ENCODE assay signal across 27 cellular contexts in the genomic region with DNA sequence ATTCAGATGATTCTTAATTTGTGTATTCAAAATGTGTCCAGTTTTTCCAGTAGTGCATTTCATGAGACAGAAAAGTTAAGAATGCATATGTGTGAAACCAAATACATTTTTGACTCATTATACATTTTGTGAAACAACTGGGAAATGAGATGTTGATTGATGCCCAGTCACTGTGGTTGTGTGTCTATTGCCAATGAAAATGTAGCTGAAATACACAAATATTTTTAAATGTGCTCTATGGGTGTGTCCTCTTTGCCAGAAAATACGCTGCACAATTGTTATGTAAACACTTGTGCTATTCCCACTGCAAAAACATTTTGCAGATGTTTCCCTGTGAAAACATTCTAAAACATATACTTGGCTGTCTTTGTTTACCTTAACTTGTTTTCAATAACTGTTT.
A peak's percentile ranks its signal among the peaks of the same experiment; 100 is the strongest.
DNase-seq lines count a peak whose midpoint lies in the region; ATAC-seq, FAIRE-seq and TF ChIP-seq lines count a peak whose summit lies in the region.
"Had no signal": no experiment of that assay in that cellular context is flagged by ENCODE, and none has a peak within 500 bp of the region (broad histone marks: within the 10 kb centered on the region; RNA-seq: fewer than 3 reads in every experiment).

No MANE protein-coding gene starts in this region.

- H3K27ac Mint-ChIP-seq in CD4-positive, alpha-beta T cell: no peak overlapping the region
- H3K27ac Mint-ChIP-seq: activated CD8-positive, alpha-beta T cell treated with anti-CD3 and anti-CD28 coated beads, Interleukin-2, amount 10 ng/mL, durations not matched to agents 7 days and 5 days; activated naive CD8-positive, alpha-beta T cell treated with anti-CD3 and anti-CD28 coated beads, Interleukin-2, amount 50 U/mL, for 24 hours; brain; HFFc6; T-helper 1 cell treated with Interleukin-12 subunit alpha and Interleukin-12 subunit beta and Interleukin-4 antibody, amounts not matched to agents 30 μg/mL and 1 μg/mL, for 36 hours had no signal

- peaks cover 4% of the 10 kb centered on the region for H3K9me3 Mint-ChIP-seq in CD4-positive, alpha-beta T cell
- H3K9me3 Mint-ChIP-seq: HFFc6; T-helper 1 cell treated with Interleukin-12 subunit alpha and Interleukin-12 subunit beta and Interleukin-4 antibody, amounts not matched to agents 30 μg/mL and 1 μg/mL, for 36 hours had no signal

- no peaks in the 10 kb centered on the region for H3K4me1 Mint-ChIP-seq in CD4-positive, alpha-beta T cell (ENCODE audit: low read depth)
- H3K4me1 Mint-ChIP-seq: activated naive CD8-positive, alpha-beta T cell treated with anti-CD3 and anti-CD28 coated beads, Interleukin-2, amount 50 U/mL, for 24 hours; brain had no signal

- CTCF ChIA-PET in AG04450 (lab: Charles Lee): interaction anchor here (0.6 to 0.7 kb wide), 2 partner anchors 15 to 44 kb away, joined by 3 read pairs; no protein-coding TSS in a partner anchor
- CTCF ChIA-PET in CD4-positive, alpha-beta T cell (lab: Charles Lee): no interaction called here

- whole genome bisulfite sequencing in prostate gland: 42% methylated on average over 1 of the region's 1 CpG

- no peaks in the 10 kb centered on the region for H3K27me3 Mint-ChIP-seq in CD4-positive, alpha-beta T cell
- H3K27me3 Mint-ChIP-seq: activated naive CD8-positive, alpha-beta T cell treated with anti-CD3 and anti-CD28 coated beads, Interleukin-2, amount 50 U/mL, for 24 hours; brain had no signal

- POLR2A ChIA-PET in AG04450 (lab: Yijun Ruan, JAX): no interaction called here
- POLR2A ChIA-PET in CD4-positive, alpha-beta T cell (lab: Charles Lee): no interaction called here

- ATAC-seq in CD4-positive, alpha-beta T cell (ENCODE audit: poor library complexity): no peak
- no peak for ATAC-seq in HG03432 (IDR thresholded peaks at IDR 0.05; ENCODE audit: unreplicated experiment)
- ATAC-seq: activated CD8-positive, alpha-beta T cell treated with anti-CD3 and anti-CD28 coated beads, Interleukin-2, amount 10 ng/mL, durations not matched to agents 7 days and 5 days; activated naive CD8-positive, alpha-beta T cell treated with anti-CD3 and anti-CD28 coated beads, Interleukin-2, amount 50 U/mL, for 24 hours; heart right ventricle; K562; upper lobe of right lung had no signal

- H3K9me3 ChIP-seq in AG04450 (ENCODE audit: control insufficient read depth, insufficient read depth, low read length): no peaks in the 10 kb centered on the region
- no peaks in the 10 kb centered on the region for H3K9me3 ChIP-seq in prostate gland
- H3K9me3 ChIP-seq in CD4-positive, alpha-beta T cell (ENCODE audit: control insufficient read depth, low read length): no peaks in the 10 kb centered on the region
- H3K9me3 ChIP-seq: esophagus muscularis mucosa, heart right ventricle, upper lobe of right lung had no signal

- H3K27ac ChIP-seq in AG04450 (ENCODE audit: low read depth, low read length) (no peak overlapping the region), prostate gland (no peak overlapping the region)
- H3K27ac ChIP-seq in CD4-positive, alpha-beta T cell (ENCODE audit: low read depth, low read length): no peak overlapping the region
- H3K27ac ChIP-seq: C4-2B, esophagus muscularis mucosa, heart right ventricle, SK-N-MC, upper lobe of right lung had no signal

- H3K27me3 ChIP-seq in AG04450 (ENCODE audit: control insufficient read depth, insufficient read depth, low read length) (no peaks in the 10 kb centered on the region), bronchial epithelial cell (ENCODE audit: control insufficient read depth, insufficient read depth, low read length) (no peaks in the 10 kb centered on the region), prostate gland (replicated peaks; ENCODE audit: insufficient read depth) (no peaks in the 10 kb centered on the region), H7 (ENCODE audit: control insufficient read depth, insufficient read depth, low read length) (no peaks in the 10 kb centered on the region)
- H3K27me3 ChIP-seq in CD4-positive, alpha-beta T cell (ENCODE audit: control insufficient read depth, insufficient read depth, low read length): no peaks in the 10 kb centered on the region
- H3K27me3 ChIP-seq: esophagus muscularis mucosa, heart right ventricle, upper lobe of right lung had no signal

- no peaks in the 10 kb centered on the region for H3K36me3 Mint-ChIP-seq in CD4-positive, alpha-beta T cell (ENCODE audit: low read depth)
- H3K36me3 Mint-ChIP-seq: brain had no signal

- DNase-seq in AG04450 (ENCODE audit: low read depth, low spot score) (peak; percentile 7), HCEC 1CT (peak; percentile 30), bronchial epithelial cell (ENCODE audit: low read depth) (peak; percentile 47), fibroblast of villous mesenchyme (ENCODE audit: low read depth) (peak; percentile 78), prostate gland (ENCODE audit: low spot score) (no peak), H7 (no peak)
- no peak for DNase-seq in CD4-positive, alpha-beta T cell
- DNase-seq: activated CD4-positive, CD25-positive, alpha-beta regulatory T cell treated with anti-CD3 and anti-CD28 coated beads, Interleukin-2, amount 50 U/mL, for 72 hours; activated CD8-positive, alpha-beta T cell treated with anti-CD3 and anti-CD28 coated beads, Interleukin-2, amount 10 ng/mL, durations not matched to agents 7 days and 5 days; activated gamma-delta T cell treated with Interleukin-2 at 50 U/mL for 16 hours; activated naive CD8-positive, alpha-beta T cell treated with anti-CD3 and anti-CD28 coated beads, Interleukin-2, amount 50 U/mL, for 24 hours; activated T-cell treated with anti-CD3 and anti-CD28 coated beads for 4 hours; effector memory CD4-positive, alpha-beta T cell; heart right ventricle; HFFc6; MM.1S; NCI-H1436; NCI-H524 treated with DMSO at 0.1 percent for 48 hours; stimulated activated CD4-positive, alpha-beta T cell treated with anti-CD3 and anti-CD28 coated beads, Interleukin-2, amount 100 ng/mL, for 24 hours; upper lobe of right lung had no signal

- TF ChIP-seq POLR2A in prostate gland (IDR thresholded peaks at IDR 0.05): no peak

- H3K4me3 Mint-ChIP-seq in CD4-positive, alpha-beta T cell: no peak overlapping the region
- H3K4me3 Mint-ChIP-seq: activated CD8-positive, alpha-beta T cell treated with anti-CD3 and anti-CD28 coated beads, Interleukin-2, amount 10 ng/mL, durations not matched to agents 7 days and 5 days; activated naive CD8-positive, alpha-beta T cell treated with anti-CD3 and anti-CD28 coated beads, Interleukin-2, amount 50 U/mL, for 24 hours; brain; HFFc6; T-helper 1 cell treated with Interleukin-12 subunit alpha and Interleukin-12 subunit beta and Interleukin-4 antibody, amounts not matched to agents 30 μg/mL and 1 μg/mL, for 36 hours had no signal

- intact Hi-C loops in prostate gland (cut with DNase I): no loop called here
- intact Hi-C loops in CD4-positive, alpha-beta T cell (cut with DNase I, micrococcal nuclease): no loop called here

- no peak for TF ChIP-seq CTCF in AG04450 (IDR thresholded peaks at IDR 0.05; ENCODE audit: low read depth, low read length)
- TF ChIP-seq CTCF in bronchial epithelial cell (IDR thresholded peaks at IDR 0.05; ENCODE audit: insufficient read depth, low read length, severe bottlenecking): no peak
- no peak for TF ChIP-seq CTCF in fibroblast of villous mesenchyme (IDR thresholded peaks at IDR 0.05; ENCODE audit: insufficient read depth, low read depth, low read length)
- no peak for TF ChIP-seq CTCF in prostate gland (IDR thresholded peaks at IDR 0.05)
- TF ChIP-seq CTCF in CD4-positive, alpha-beta T cell (IDR thresholded peaks at IDR 0.05): no peak

- no peak overlapping the region for H3K4me3 ChIP-seq in AG04450 (ENCODE audit: low read depth, low read length)
- H3K4me3 ChIP-seq in bronchial epithelial cell (ENCODE audit: low read depth, low read length): no peak overlapping the region
- H3K4me3 ChIP-seq in fibroblast of villous mesenchyme (ENCODE audit: low read depth, low read length): no peak overlapping the region
- no peak overlapping the region for H3K4me3 ChIP-seq in prostate gland
- no peak overlapping the region for H3K4me3 ChIP-seq in H7 (ENCODE audit: insufficient read depth, low read depth, low read length)
- H3K4me3 ChIP-seq: esophagus muscularis mucosa, heart right ventricle, K562, SK-N-MC, upper lobe of right lung had no signal

- no peaks in the 10 kb centered on the region for H3K4me1 ChIP-seq in prostate gland (replicated peaks)
- H3K4me1 ChIP-seq: esophagus muscularis mucosa, heart right ventricle had no signal

- H3K36me3 ChIP-seq in bronchial epithelial cell (ENCODE audit: control insufficient read depth, insufficient read depth, low read length): no peaks in the 10 kb centered on the region
- H3K36me3 ChIP-seq in prostate gland: no peaks in the 10 kb centered on the region
- H3K36me3 ChIP-seq in H7 (replicated peaks; ENCODE audit: control insufficient read depth, insufficient read depth, low read length): no peaks in the 10 kb centered on the region
- H3K36me3 ChIP-seq: esophagus muscularis mucosa, heart right ventricle, upper lobe of right lung had no signal

- no peak for FAIRE-seq in bronchial epithelial cell (lab: Jason Lieb, UNC)

Comparison
In these comparisons a context has a peak if more than half of its experiments do, and no peak if none do; other contexts are left out.
1. DNase-seq: peak in AG04450 (single experiment), HCEC 1CT (single experiment), bronchial epithelial cell (single experiment) and fibroblast of villous mesenchyme (single experiment); none in prostate gland (single experiment), H7 (single experiment) and CD4-positive, alpha-beta T cell (0 of 10).